In genomic region chrX:152937236-152937635, GRCh38 we compare ENCODE assay signal across 36 cellular contexts. TPM values are rescaled to one million over a fixed set of nuclear protein-coding genes. Genes with fewer than 3 reads are reported as not detected.
"Had no signal": no experiment of that assay in that cellular context is flagged by ENCODE, and none has a peak within 500 bp of the region (broad histone marks: within the 10 kb centered on the region; RNA-seq: fewer than 3 reads in every experiment).

No MANE protein-coding gene starts in this region.

- H3K36me3 Mint-ChIP-seq: activated CD4-positive, alpha-beta memory T cell treated with anti-CD3 and anti-CD28 coated beads for 36 hours; activated naive CD4-positive, alpha-beta T cell treated with anti-CD3 and anti-CD28 coated beads, Interleukin-2, amount 50 U/mL, for 72 hours; activated naive CD8-positive, alpha-beta T cell treated with anti-CD3 and anti-CD28 coated beads for 36 hours; brain had no signal

- H3K9me3 Mint-ChIP-seq: activated B cell treated with CpG ODN at 0.5 μM for 24 hours; activated CD4-positive, alpha-beta memory T cell treated with anti-CD3 and anti-CD28 coated beads for 36 hours; activated CD4-positive, alpha-beta T cell treated with anti-CD3 and anti-CD28 coated beads, Interleukin-2, amount 10 ng/mL, durations not matched to agents 24 days and 14 days; activated CD8-positive, alpha-beta T cell treated with anti-CD3 and anti-CD28 coated beads for 36 hours; activated naive CD4-positive, alpha-beta T cell treated with anti-CD3 and anti-CD28 coated beads for 36 hours; activated naive CD4-positive, alpha-beta T cell treated with anti-CD3 and anti-CD28 coated beads, Interleukin-2, amount 50 U/mL, for 72 hours; activated naive CD8-positive, alpha-beta T cell treated with anti-CD3 and anti-CD28 coated beads for 36 hours; activated T-cell treated with anti-CD3 and anti-CD28 coated beads, Interleukin-2, amount 50 U/mL, for 4 hours; activated T-cell treated with anti-CD3 and anti-CD28 coated beads, Interleukin-2, amount 50 U/mL, for 72 hours; activated T-helper 1 cell treated with anti-CD3 and anti-CD28 coated beads, Interleukin-12 subunit alpha, Interleukin-12 subunit beta, Interleukin-2, Interleukin-4 antibody, amounts not matched to agents 30 ng/mL and 10 ng/mL and 1 ng/mL, durations not matched to agents 14 hours and 24 hours and 36 hours; activated T-helper 17 cell treated with anti-CD3 and anti-CD28 coated beads, Interleukin-2, amount 50 U/mL, for 72 hours; central memory CD8-positive, alpha-beta T cell; T-helper 1 cell treated with Interleukin-12 subunit alpha and Interleukin-12 subunit beta and Interleukin-4 antibody, amounts not matched to agents 30 μg/mL and 1 μg/mL, for 36 hours; T-helper 2 cell treated with Interferon-gamma antibody and Interleukin-4, amounts not matched to agents 5 μg/mL and 100 μg/mL, for 36 hours had no signal

- H3K4me1 Mint-ChIP-seq: activated T-helper 17 cell treated with anti-CD3 and anti-CD28 coated beads, Interleukin-2, amount 50 U/mL, for 72 hours had no signal

- H3K27ac Mint-ChIP-seq: activated B cell treated with CpG ODN at 0.5 μM for 24 hours; activated CD4-positive, alpha-beta memory T cell treated with anti-CD3 and anti-CD28 coated beads for 36 hours; activated CD4-positive, alpha-beta T cell treated with anti-CD3 and anti-CD28 coated beads, Interleukin-2, amount 10 ng/mL, durations not matched to agents 24 days and 14 days; activated CD8-positive, alpha-beta T cell treated with anti-CD3 and anti-CD28 coated beads for 36 hours; activated naive CD4-positive, alpha-beta T cell treated with anti-CD3 and anti-CD28 coated beads for 36 hours; activated naive CD4-positive, alpha-beta T cell treated with anti-CD3 and anti-CD28 coated beads, Interleukin-2, amount 50 U/mL, for 72 hours; activated naive CD8-positive, alpha-beta T cell treated with anti-CD3 and anti-CD28 coated beads for 36 hours; activated T-cell treated with anti-CD3 and anti-CD28 coated beads, Interleukin-2, amount 50 U/mL, for 72 hours; activated T-helper 1 cell treated with anti-CD3 and anti-CD28 coated beads, Interleukin-12 subunit alpha, Interleukin-12 subunit beta, Interleukin-2, Interleukin-4 antibody, amounts not matched to agents 30 ng/mL and 10 ng/mL and 1 ng/mL, durations not matched to agents 14 hours and 24 hours and 36 hours; activated T-helper 17 cell treated with anti-CD3 and anti-CD28 coated beads, Interleukin-2, amount 50 U/mL, for 72 hours; brain; T-helper 1 cell treated with Interleukin-12 subunit alpha and Interleukin-12 subunit beta and Interleukin-4 antibody, amounts not matched to agents 30 μg/mL and 1 μg/mL, for 36 hours; T-helper 2 cell treated with Interferon-gamma antibody and Interleukin-4, amounts not matched to agents 5 μg/mL and 100 μg/mL, for 36 hours had no signal

- H3K36me3 ChIP-seq: adrenal gland, ascending aorta, cardiac muscle cell had no signal

- H3K4me3 Mint-ChIP-seq: activated B cell treated with CpG ODN at 0.5 μM for 24 hours; activated CD4-positive, alpha-beta memory T cell treated with anti-CD3 and anti-CD28 coated beads for 36 hours; activated CD4-positive, alpha-beta T cell treated with anti-CD3 and anti-CD28 coated beads, Interleukin-2, amount 10 ng/mL, durations not matched to agents 24 days and 14 days; activated CD8-positive, alpha-beta T cell treated with anti-CD3 and anti-CD28 coated beads for 36 hours; activated naive CD4-positive, alpha-beta T cell treated with anti-CD3 and anti-CD28 coated beads for 36 hours; activated naive CD8-positive, alpha-beta T cell treated with anti-CD3 and anti-CD28 coated beads for 36 hours; activated T-cell treated with anti-CD3 and anti-CD28 coated beads, Interleukin-2, amount 50 U/mL, for 4 hours; activated T-cell treated with anti-CD3 and anti-CD28 coated beads, Interleukin-2, amount 50 U/mL, for 72 hours; activated T-helper 1 cell treated with anti-CD3 and anti-CD28 coated beads, Interleukin-12 subunit alpha, Interleukin-12 subunit beta, Interleukin-2, Interleukin-4 antibody, amounts not matched to agents 30 ng/mL and 10 ng/mL and 1 ng/mL, durations not matched to agents 14 hours and 24 hours and 36 hours; activated T-helper 17 cell treated with anti-CD3 and anti-CD28 coated beads, Interleukin-2, amount 50 U/mL, for 72 hours; brain; central memory CD8-positive, alpha-beta T cell; T-helper 1 cell treated with Interleukin-12 subunit alpha and Interleukin-12 subunit beta and Interleukin-4 antibody, amounts not matched to agents 30 μg/mL and 1 μg/mL, for 36 hours; T-helper 2 cell treated with Interferon-gamma antibody and Interleukin-4, amounts not matched to agents 5 μg/mL and 100 μg/mL, for 36 hours had no signal

- H3K9me3 ChIP-seq: adrenal gland, ascending aorta had no signal

- H3K27me3 Mint-ChIP-seq: activated CD4-positive, alpha-beta memory T cell treated with anti-CD3 and anti-CD28 coated beads for 36 hours; activated CD4-positive, alpha-beta T cell treated with anti-CD3 and anti-CD28 coated beads, Interleukin-2, amount 10 ng/mL, durations not matched to agents 24 days and 14 days; activated CD8-positive, alpha-beta T cell treated with anti-CD3 and anti-CD28 coated beads for 36 hours; activated naive CD8-positive, alpha-beta T cell treated with anti-CD3 and anti-CD28 coated beads for 36 hours; activated T-helper 17 cell treated with anti-CD3 and anti-CD28 coated beads, Interleukin-2, amount 50 U/mL, for 72 hours; central memory CD8-positive, alpha-beta T cell had no signal

- H3K4me1 ChIP-seq: adrenal gland, ascending aorta had no signal

- ATAC-seq: activated CD8-positive, alpha-beta T cell treated with anti-CD3 and anti-CD28 coated beads for 36 hours; activated naive CD4-positive, alpha-beta T cell treated with anti-CD3 and anti-CD28 coated beads, Interleukin-2, amount 50 U/mL, for 72 hours; activated T-cell treated with anti-CD3 and anti-CD28 coated beads, Interleukin-2, amount 50 U/mL, for 4 hours; activated T-cell treated with anti-CD3 and anti-CD28 coated beads, Interleukin-2, amount 50 U/mL, for 72 hours; activated T-helper 17 cell treated with anti-CD3 and anti-CD28 coated beads, Interleukin-2, amount 50 U/mL, for 72 hours had no signal

- DNase-seq: activated B cell treated with CpG ODN at 0.5 μM for 24 hours; activated CD4-positive, alpha-beta memory T cell treated with anti-CD3 and anti-CD28 coated beads for 36 hours; activated CD4-positive, alpha-beta T cell treated with anti-CD3 and anti-CD28 coated beads for 4 hours; activated CD4-positive, alpha-beta T cell treated with anti-CD3 and anti-CD28 coated beads, Interleukin-2, amount 10 ng/mL, durations not matched to agents 24 days and 14 days; activated CD4-positive, alpha-beta T cell treated with anti-CD3 and anti-CD28 coated beads, Interleukin-2, amount 50 U/mL, for 1 hour; activated CD4-positive, alpha-beta T cell treated with anti-CD3 and anti-CD28 coated beads, Interleukin-2, amount 50 U/mL, for 4 hours; activated CD4-positive, CD25-positive, alpha-beta regulatory T cell treated with anti-CD3 and anti-CD28 coated beads, Interleukin-2, amount 50 U/mL, for 72 hours; activated CD8-positive, alpha-beta memory T cell treated with anti-CD3 and anti-CD28 coated beads, Interleukin-2, amount 50 U/mL, for 4 hours; activated CD8-positive, alpha-beta T cell treated with anti-CD3 and anti-CD28 coated beads for 36 hours; activated gamma-delta T cell treated with Interleukin-2 at 50 U/mL for 16 hours; activated naive CD4-positive, alpha-beta T cell; activated naive CD4-positive, alpha-beta T cell treated with anti-CD3 and anti-CD28 coated beads for 36 hours; activated naive CD4-positive, alpha-beta T cell treated with anti-CD3 and anti-CD28 coated beads, Interleukin-2, amount 50 U/mL, for 16 hours; activated naive CD8-positive, alpha-beta T cell treated with anti-CD3 and anti-CD28 coated beads for 36 hours; activated T-cell treated with anti-CD3 and anti-CD28 coated beads for 4 hours; activated T-cell treated with anti-CD3 and anti-CD28 coated beads, Interleukin-2, amount 50 U/mL, for 1 hour; activated T-cell treated with anti-CD3 and anti-CD28 coated beads, Interleukin-2, amount 50 U/mL, for 4 hours; activated T-cell treated with anti-CD3 and anti-CD28 coated beads, Interleukin-2, amount 50 U/mL, for 72 hours; amniotic stem cell; cerebellar nuclear complex; SW 1271; T-helper 1 cell; T-helper 2 cell; T-helper 9 cell had no signal

- H3K27ac ChIP-seq: adrenal gland, ascending aorta, cardiac muscle cell had no signal

- H3K4me3 ChIP-seq: adrenal gland, ascending aorta, cardiac muscle cell had no signal

- H3K27me3 ChIP-seq: adrenal gland, ascending aorta, cardiac muscle cell had no signal

RNA-seq across cellular contexts. Expression of gene ZNF185, which starts 39.4 kb away (rescaled TPM):
- total RNA-seq: ascending aorta had no signal

RNA-seq across cellular contexts. Expression of gene PNMA5, which starts 56.7 kb away (rescaled TPM):
- total RNA-seq: activated B cell treated with CpG ODN at 0.5 μM for 24 hours; activated CD4-positive, alpha-beta T cell treated with anti-CD3 and anti-CD28 coated beads, Interleukin-2, amount 10 ng/mL, durations not matched to agents 24 days and 14 days; activated CD8-positive, alpha-beta memory T cell treated with anti-CD3 and anti-CD28 coated beads for 36 hours; activated CD8-positive, alpha-beta T cell treated with anti-CD3 and anti-CD28 coated beads for 36 hours; activated naive CD4-positive, alpha-beta T cell treated with anti-CD3 and anti-CD28 coated beads for 36 hours; activated naive CD4-positive, alpha-beta T cell treated with anti-CD3 and anti-CD28 coated beads, Interleukin-2, amount 50 U/mL, for 72 hours; activated naive CD8-positive, alpha-beta T cell treated with anti-CD3 and anti-CD28 coated beads for 36 hours; activated T-cell treated with anti-CD3 and anti-CD28 coated beads, Interleukin-2, amount 50 U/mL, for 4 hours; activated T-helper 1 cell treated with anti-CD3 and anti-CD28 coated beads, Interleukin-12 subunit alpha, Interleukin-12 subunit beta, Interleukin-2, Interleukin-4 antibody, amounts not matched to agents 30 ng/mL and 10 ng/mL and 1 ng/mL, durations not matched to agents 14 hours and 24 hours and 36 hours; adrenal gland; ascending aorta; bronchial epithelial cell; cardiac muscle cell had no signal
- polyA plus RNA-seq: cardiac muscle cell had no signal
